8 cellular contexts compared by ENCODE assay signal in the genomic region with DNA sequence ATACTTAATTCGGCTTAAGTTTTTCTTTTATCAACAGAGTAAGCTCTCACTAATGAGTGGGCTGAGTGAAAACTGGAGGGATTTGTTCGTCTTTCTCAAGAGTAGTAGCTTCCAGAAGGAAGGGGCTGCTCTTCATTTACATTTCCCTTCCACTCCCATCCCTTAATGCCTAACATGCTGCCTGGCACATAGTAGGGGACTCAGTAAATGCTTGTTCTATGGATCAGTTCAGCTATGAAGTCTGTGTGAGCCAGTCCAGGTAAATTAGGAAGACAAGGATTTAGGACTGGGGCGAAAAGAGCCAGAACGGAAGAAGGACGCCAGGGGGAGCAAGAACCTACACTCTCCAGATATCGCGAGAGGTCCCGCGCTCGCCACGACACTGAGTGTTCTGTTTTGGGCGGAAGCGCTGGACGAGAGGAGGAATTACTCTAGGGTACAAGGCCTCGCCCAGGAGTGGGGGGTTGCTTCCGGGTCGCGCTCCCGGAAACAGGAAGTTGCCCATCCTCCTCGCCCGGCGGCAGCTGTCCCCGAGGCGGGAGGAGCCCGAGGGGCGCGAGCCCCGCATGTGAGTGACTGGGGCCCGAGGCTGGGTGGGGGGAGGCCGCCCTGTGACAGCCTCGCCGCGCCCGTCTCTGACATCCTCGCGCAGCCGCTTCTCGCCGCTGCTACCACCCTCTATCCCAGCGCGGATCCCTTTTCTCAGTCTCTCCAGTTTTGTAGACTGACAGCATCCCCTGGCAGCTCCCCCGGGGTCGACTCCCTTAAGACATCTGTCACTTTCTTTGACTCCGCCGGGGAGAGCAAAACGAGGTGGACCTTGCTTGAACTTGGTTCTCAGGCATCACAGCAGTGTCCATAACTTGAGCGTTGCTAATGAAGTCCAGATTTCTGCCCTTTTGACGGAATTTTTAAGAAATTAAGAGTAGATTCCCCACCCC. TPM values are rescaled to one million over a fixed set of nuclear protein-coding genes. Genes with fewer than 3 reads are reported as not detected.
DNase-seq lines count a peak whose midpoint lies in the region; TF ChIP-seq lines count a peak whose summit lies in the region.

A gene with protein sequence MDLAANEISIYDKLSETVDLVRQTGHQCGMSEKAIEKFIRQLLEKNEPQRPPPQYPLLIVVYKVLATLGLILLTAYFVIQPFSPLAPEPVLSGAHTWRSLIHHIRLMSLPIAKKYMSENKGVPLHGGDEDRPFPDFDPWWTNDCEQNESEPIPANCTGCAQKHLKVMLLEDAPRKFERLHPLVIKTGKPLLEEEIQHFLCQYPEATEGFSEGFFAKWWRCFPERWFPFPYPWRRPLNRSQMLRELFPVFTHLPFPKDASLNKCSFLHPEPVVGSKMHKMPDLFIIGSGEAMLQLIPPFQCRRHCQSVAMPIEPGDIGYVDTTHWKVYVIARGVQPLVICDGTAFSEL (plus strand): TSS at position 492 of the 941 bp plus-strand sequence. CDS start 13,493 bp downstream, outside the sequence.

- peak within 1 kb of the TSS; percentile 83 for H3K4me3 Mint-ChIP-seq in Caco-2 (ENCODE audit: unreplicated experiment)

- BruUV-seq in Caco-2 (replicated peaks; lab: Mats Ljungman, UMichigan): TSS peak; percentile 63

- peaks cover 16% of the 10 kb centered on the region for H3K4me1 Mint-ChIP-seq in Caco-2 (ENCODE audit: low read depth, unreplicated experiment)

- no peaks in the 10 kb centered on the region for H3K27me3 ChIP-seq in Caco-2 (replicated peaks; ENCODE audit: control insufficient read depth, insufficient read depth, low read length)

- no peaks in the 10 kb centered on the region for H3K9me3 ChIP-seq in Caco-2

- TF ChIP-seq CTCF in Caco-2 (IDR thresholded peaks at IDR 0.05; ENCODE audit: insufficient read depth in 1 of 2, low read depth in 1 of 2, low read length in 1 of 2, severe bottlenecking in 1 of 2, unreplicated experiment in 1 of 2): peak; percentile 84 to 88
- TF ChIP-seq CTCF in GM20000 (IDR thresholded peaks at IDR 0.05; ENCODE audit: extremely low read depth, missing control alignments): peak; percentile 66

- CTCF ChIA-PET in Caco-2 (lab: Charles Lee): interaction anchor here (0.6 to 2.3 kb wide), 7 partner anchors 11 to 336 kb away, joined by 3 to 39 read pairs (median 4); a partner anchor contains a TSS

- H3K4me1 ChIP-seq in Caco-2: peaks cover 4% of the 10 kb centered on the region; the same call in 1 of the 2 replicates

- H3K27me3 Mint-ChIP-seq in Caco-2 (ENCODE audit: insufficient read depth, unreplicated experiment): no peaks in the 10 kb centered on the region

- H3K4me3 ChIP-seq in Caco-2 (ENCODE audit: low read depth, low read length): peak within 1 kb of the TSS; percentile 80

- intact Hi-C loops in Caco-2 (cut with micrococcal nuclease; ENCODE audit: unreplicated experiment): loop anchor here (1.0 to 2.0 kb wide), 5 partner anchors 10 to 325 kb away; a partner anchor contains a TSS

- POLR2A ChIA-PET in Caco-2 (lab: Charles Lee): interaction anchor here (0.7 to 1.5 kb wide), 2 partner anchors 11 to 132 kb away, joined by 4 to 11 read pairs; a partner anchor contains a TSS

- DNase-seq in Caco-2: peak; percentile 94 to 97
- DNase-seq in GM20000 (ENCODE audit: low spot score): peak; percentile 93
- peak; percentile 99 for DNase-seq in HT-29 (ENCODE audit: low spot score)
- DNase-seq in NK-92 treated with Interleukin-12 subunit alpha and Interleukin-12 subunit beta, amount 100 ng/mL, for 24 hours (lab: John Stamatoyannopoulos, UW): peak; percentile 97
- DNase-seq in activated CD8-positive, alpha-beta memory T cell treated with anti-CD3 and anti-CD28 coated beads for 24 hours: peak; percentile 96
- peak; percentile 98 for DNase-seq in effector CD8-positive, alpha-beta T cell (lab: John Stamatoyannopoulos, UW)
- DNase-seq in lung microvascular endothelial cell (ENCODE audit: low read depth in 2 of 2): peak; percentile 97
- DNase-seq in stimulated activated CD4-positive, alpha-beta T cell treated with anti-CD3 and anti-CD28 coated beads, TNF-alpha, amount 100 ng/mL, for 48 hours (ENCODE audit: low read depth in 3 of 3): peak; percentile 93 to 96 (median 96)

- no peaks in the 10 kb centered on the region for H3K36me3 ChIP-seq in Caco-2 (ENCODE audit: control insufficient read depth, insufficient read depth, low read length)

- peak within 1 kb of the TSS; percentile 80 for H3K27ac Mint-ChIP-seq in Caco-2 (ENCODE audit: unreplicated experiment)

- H3K9me3 Mint-ChIP-seq in Caco-2 (ENCODE audit: unreplicated experiment): no peaks in the 10 kb centered on the region

- H3K36me3 Mint-ChIP-seq in Caco-2 (ENCODE audit: insufficient read depth, unreplicated experiment): no peaks in the 10 kb centered on the region

RNA-seq across cellular contexts. Expression of the gene that starts here (rescaled TPM):
- total RNA-seq in Caco-2 (2022) (24.4 and 24.5 TPM in 2 replicates), lung microvascular endothelial cell (14.8 and 21.2 TPM in 2 replicates)
- 16.9 and 19.1 TPM in 2 replicates for total RNA-seq in HT-29 (2014; rRNA removed; shearing (Covaris generic))

Comparison
In these comparisons a context has a peak if more than half of its experiments do, and no peak if none do; other contexts are left out.
1. Peak in every context shown above with its lines: DNase-seq and H3K4me3 ChIP-seq.